ENCODE assay signal across 1 cellular context in genomic region chr2:95551055-95551568, GRCh38.
A peak's percentile ranks its signal among the peaks of the same experiment; 100 is the strongest.
TF ChIP-seq lines count a peak whose summit lies in the region.

No MANE protein-coding gene starts in this region.

TF ChIP-seq in K562, 482 proteins besides CTCF, POLR2A, EP300 and RAD21 (continued from another document and continues in another):
- TF ChIP-seq PRDM10 (IDR thresholded peaks at IDR 0.05; ENCODE audit: partially characterized antibody): peak; percentile 85
- TF ChIP-seq ZNF134 (CRISPR knock-in tag; conservative IDR thresholded peaks at IDR 0.05): no peak
- peak in 1 of 2 experiments; percentile 48 for TF ChIP-seq E2F6 (IDR thresholded peaks at IDR 0.05; ENCODE audit: borderline replicate concordance in 1 of 2, extremely low read depth in 1 of 2, insufficient read depth in 1 of 2, insufficient read length in 1 of 2, low read depth in 1 of 2, low read length in 1 of 2, poor library complexity in 1 of 2, severe bottlenecking in 1 of 2)
- TF ChIP-seq TBP (optimal IDR thresholded peaks at IDR 0.05; ENCODE audit: low read depth, low read length): peak; percentile 97
- peak; percentile 86 for TF ChIP-seq LEF1 (IDR thresholded peaks at IDR 0.05)
- no peak for TF ChIP-seq RBM34 (IDR thresholded peaks at IDR 0.05; ENCODE audit: borderline replicate concordance, insufficient read depth, low read length)
- TF ChIP-seq PBX2 (CRISPR knock-in tag; IDR thresholded peaks at IDR 0.05; ENCODE audit: low read depth): no peak
- TF ChIP-seq PBX2 (tag; conservative IDR thresholded peaks at IDR 0.05; ENCODE audit: low read depth): peak; percentile 51
- no peak for TF ChIP-seq CHD1 (IDR thresholded peaks at IDR 0.05; ENCODE audit: low read length)
- TF ChIP-seq ZNF407 (IDR thresholded peaks at IDR 0.05; ENCODE audit: low read depth): peak; percentile 48
- TF ChIP-seq ZNF217 (CRISPR knock-in tag; IDR thresholded peaks at IDR 0.05): no peak
- TF ChIP-seq BHLHE40 (IDR thresholded peaks at IDR 0.05; ENCODE audit: low read length): peak; percentile 67
- TF ChIP-seq MXD1 (CRISPR knock-in tag; IDR thresholded peaks at IDR 0.05; ENCODE audit: borderline replicate concordance, poor library complexity, severe bottlenecking): no peak
- TF ChIP-seq KLF16 (IDR thresholded peaks at IDR 0.05): 0 out of 2 replicates have a peak, but pooled peaks have one; percentile 17
- TF ChIP-seq NR4A1 (CRISPR knock-in tag; IDR thresholded peaks at IDR 0.05): no peak
- TF ChIP-seq NR4A1 (tag; IDR thresholded peaks at IDR 0.05): no peak
- 0 out of 2 replicates have a peak, but pooled peaks have one; percentile 12 for TF ChIP-seq ESRRA (IDR thresholded peaks at IDR 0.05; ENCODE audit: borderline replicate concordance, low read depth)
- peak; percentile 83; the same call in 1 of the 2 replicates for TF ChIP-seq ZNF592 (IDR thresholded peaks at IDR 0.05)
- peak; percentile 32; the same call in 1 of the 2 replicates for TF ChIP-seq TFAP4 (CRISPR knock-in tag; IDR thresholded peaks at IDR 0.05; ENCODE audit: borderline replicate concordance)
- TF ChIP-seq ZNF584 (CRISPR knock-in tag; IDR thresholded peaks at IDR 0.05; ENCODE audit: low read depth): peak; percentile 45; the same call in 1 of the 2 replicates
- no peak for TF ChIP-seq KAT8 (IDR thresholded peaks at IDR 0.05; ENCODE audit: low read depth)
- TF ChIP-seq KLF10 (CRISPR knock-in tag; IDR thresholded peaks at IDR 0.05): no peak
- TF ChIP-seq TRIM25 (IDR thresholded peaks at IDR 0.05; ENCODE audit: borderline replicate concordance): no peak
- peak; percentile 42; the same call in 1 of the 2 replicates for TF ChIP-seq JUND (IDR thresholded peaks at IDR 0.05; ENCODE audit: borderline replicate concordance, low read depth, low read length)
- TF ChIP-seq JUND (tag; IDR thresholded peaks at IDR 0.05; ENCODE audit: borderline replicate concordance, low read depth, low read length): no peak
- peak; percentile 42; the same call in 1 of the 2 replicates for TF ChIP-seq NCOR1 (IDR thresholded peaks at IDR 0.05)
